Comparison of ENCODE assay signal across 8 cellular contexts in the genomic region with DNA sequence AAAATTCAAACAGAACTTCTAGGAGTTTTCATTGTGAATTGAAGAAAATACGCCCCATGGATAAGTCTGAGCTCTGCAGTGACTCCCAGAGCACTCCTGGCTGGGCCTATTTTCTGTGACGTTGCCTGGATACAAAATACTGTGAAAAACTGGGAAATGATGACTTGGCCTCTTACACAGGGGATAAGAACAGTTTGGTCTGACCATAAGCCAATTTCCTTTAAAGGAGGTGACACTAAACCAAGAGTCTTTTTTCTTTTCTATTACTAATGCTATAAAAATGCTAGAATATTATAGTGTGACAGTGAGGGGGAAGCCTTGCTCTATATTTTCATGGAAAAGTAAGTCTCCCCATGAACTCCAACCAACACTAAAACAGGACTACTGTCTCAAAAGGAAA. TPM values are rescaled to one million over a fixed set of nuclear protein-coding genes. Genes with fewer than 3 reads are reported as not detected.
DNase-seq lines count a peak whose midpoint lies in the region; ATAC-seq and TF ChIP-seq lines count a peak whose summit lies in the region.

No MANE protein-coding gene starts in this region.

- WGBS in tibial nerve, 2 donors, result 8 to 36% methylated on average over 2 of the region's 2 CpGs

- peak overlapping the region; percentile 62 for H3K4me3 ChIP-seq in coronary artery
- no peak overlapping the region for H3K4me3 ChIP-seq in lower lobe of right lung
- peak overlapping the region in 1 of 4 donors; percentile 28 for H3K4me3 ChIP-seq in tibial nerve

- TF ChIP-seq EP300 in tibial nerve (IDR thresholded peaks at IDR 0.05), result peak in 1 of 2 donors; percentile 17

- peak; percentile 99 for DNase-seq in M059J (ENCODE audit: low read depth)
- peak; percentile 88 for DNase-seq in coronary artery (ENCODE audit: low spot score)
- DNase-seq in lower lobe of right lung, result no peak
- DNase-seq in tibial nerve (ENCODE audit: low spot score in 2 of 2), result peak; percentile 57 to 69
- no peak for DNase-seq in OCI-M1 (lab: John Stamatoyannopoulos, UW)
- no peak for DNase-seq in NCI-H1436 (lab: John Stamatoyannopoulos, UW)
- DNase-seq in SKM-1 treated with dmso at 0.1 percent for 144 hours (lab: John Stamatoyannopoulos, UW; ENCODE audit: unreplicated experiment), result no peak

- H3K4me1 ChIP-seq in lower lobe of right lung (peaks cover 83% of the 10 kb centered on the region), tibial nerve (peaks cover 3 to 84% (median 33%) of the 10 kb centered on the region in 4 donors)

- H3K36me3 ChIP-seq in lower lobe of right lung (no peaks in the 10 kb centered on the region), tibial nerve (no peaks in the 10 kb centered on the region)

- peak; percentile 73 to 78 for ATAC-seq in lower lobe of right lung
- no peak for ATAC-seq in HG03280 (IDR thresholded peaks at IDR 0.05; ENCODE audit: unreplicated experiment)

- H3K9me3 ChIP-seq in lower lobe of right lung (no peaks in the 10 kb centered on the region), tibial nerve (no peaks in the 10 kb centered on the region)

- TF ChIP-seq POLR2A in tibial nerve (IDR thresholded peaks at IDR 0.05), result no peak

- H3K27ac ChIP-seq in coronary artery (peak overlapping the region; percentile 99 to 100), lower lobe of right lung (peak overlapping the region; percentile 93), tibial nerve (peak overlapping the region; percentile 92 to 98 (median 98))

- TF ChIP-seq CTCF in coronary artery (IDR thresholded peaks at IDR 0.05), result no peak
- no peak for TF ChIP-seq CTCF in lower lobe of right lung (IDR thresholded peaks at IDR 0.05)
- no peak for TF ChIP-seq CTCF in tibial nerve (IDR thresholded peaks at IDR 0.05)

- no peaks in the 10 kb centered on the region for H3K27me3 ChIP-seq in lower lobe of right lung (ENCODE audit: low read depth)
- no peaks in the 10 kb centered on the region for H3K27me3 ChIP-seq in tibial nerve

- intact Hi-C loops in lower lobe of right lung (cut with DNase I), result no loop called here

RNA-seq across cellular contexts. Expression of gene MYOF, which starts 45.6 kb away (rescaled TPM):
- 80.3 and 128 TPM in 2 replicates for total RNA-seq in M059J (2014; rRNA removed; shearing (Covaris generic))
- total RNA-seq in lower lobe of right lung (127 TPM), tibial nerve (10 to 100 TPM; 39.6 to 70.4 (median 59.2) TPM)

RNA-seq across cellular contexts. Expression of gene CEP55, which starts 59.8 kb away (rescaled TPM):
- total RNA-seq in M059J (2014; rRNA removed; shearing (Covaris generic)), result 85.5 and 87.9 TPM in 2 replicates
- total RNA-seq in lower lobe of right lung (1.4 TPM), tibial nerve (1 to 10 TPM in 1 of 4 donors, under 1 TPM in 1, not detected in 2; 0.63 to 5.7 TPM)

Comparison
In these comparisons a context has a peak if more than half of its experiments do, and no peak if none do; other contexts are left out.
1. DNase-seq: peak in M059J (single experiment), coronary artery (single experiment) and tibial nerve (2 of 2); none in lower lobe of right lung (single experiment), OCI-M1 (single experiment), NCI-H1436 (single experiment) and SKM-1 treated with dmso at 0.1 percent for 144 hours (single experiment).
2. RNA of gene CEP55, which starts 59.8 kb away (total RNA-seq): 85.5 to 87.9 TPM in M059J; 1.4 TPM in lower lobe of right lung (single experiment) and 0.63 to 5.7 TPM in tibial nerve; every median in the first group is over 10 times any median in the second.
3. Peak in every context shown above with its lines, with median percentiles within 50 percentile points of each other: H3K27ac ChIP-seq.